21 cellular contexts compared by ENCODE assay signal in genomic region chr1:54135436-54136120, GRCh38. TPM values are rescaled to one million over a fixed set of nuclear protein-coding genes. Genes with fewer than 3 reads are reported as not detected.
DNase-seq lines count a peak whose midpoint lies in the region; ATAC-seq, FAIRE-seq and TF ChIP-seq lines count a peak whose summit lies in the region.
"Had no signal": no experiment of that assay in that cellular context is flagged by ENCODE, and none has a peak within 500 bp of the region (broad histone marks: within the 10 kb centered on the region; RNA-seq: fewer than 3 reads in every experiment).

No MANE protein-coding gene starts in this region.

- DNase-seq in SK-N-SH (no peak), K562 (ENCODE audit: extremely low read depth in 1 of 4, low spot score in 3 of 4) (no peak), left kidney (ENCODE audit: low read depth, low spot score) (peak; percentile 65), thyroid gland (peak; percentile 45 to 48), DMS79 (lab: John Stamatoyannopoulos, UW) (no peak), hippocampal formation (lab: John Stamatoyannopoulos, UW) (no peak)
- DNase-seq: activated CD4-positive, alpha-beta T cell treated with anti-CD3 and anti-CD28 coated beads for 36 hours; caudate nucleus; CD8-positive, alpha-beta memory T cell; GF-D8; left colon; NCI-H1048; NCI-H774; substantia nigra; T-helper 17 cell had no signal

- in situ Hi-C loops in K562 (cut with MboI), result no loop called here

- H3K36me3 ChIP-seq in SK-N-SH (replicated peaks in 1 of 2; ENCODE audit: control insufficient read depth in 1 of 2, insufficient read depth in 2 of 2, low read length in 1 of 2), result no peaks in the 10 kb centered on the region
- no peaks in the 10 kb centered on the region for H3K36me3 ChIP-seq in K562 (ENCODE audit: control insufficient read depth, insufficient read depth, low read length)
- H3K36me3 ChIP-seq in thyroid gland, result no peaks in the 10 kb centered on the region

- TF ChIP-seq POLR2A in K562 (conservative IDR thresholded peaks at IDR 0.05) (no peak), thyroid gland (IDR thresholded peaks at IDR 0.05) (no peak)

- H3K9me3 ChIP-seq in SK-N-SH (no peaks in the 10 kb centered on the region), K562 (replicated peaks; ENCODE audit: control insufficient read depth, insufficient read depth, low read depth, low read length) (no peaks in the 10 kb centered on the region), thyroid gland (no peaks in the 10 kb centered on the region)

- H3K4me3 ChIP-seq in SK-N-SH (ENCODE audit: low read depth in 2 of 2, low read length in 1 of 2), result no peak overlapping the region
- no peak overlapping the region for H3K4me3 ChIP-seq in K562
- H3K4me3 ChIP-seq in thyroid gland (replicated peaks in 1 of 3), result no peak overlapping the region

- no peak for TF ChIP-seq CTCF in SK-N-SH (IDR thresholded peaks at IDR 0.05)
- TF ChIP-seq CTCF in K562 (IDR thresholded peaks at IDR 0.05 in 2 of 3, conservative IDR thresholded peaks at IDR 0.05 in 1 of 3; ENCODE audit: insufficient read depth in 2 of 3, low read depth in 1 of 3, low read length in 3 of 3), result no peak
- TF ChIP-seq CTCF in thyroid gland (IDR thresholded peaks at IDR 0.05), result no peak

- H3F3A ChIP-seq in SK-N-SH (replicated peaks; ENCODE audit: insufficient read depth), result no peaks in the 10 kb centered on the region

- no peaks in the 10 kb centered on the region for H4K20me1 ChIP-seq in SK-N-SH (ENCODE audit: insufficient read depth)
- H4K20me1 ChIP-seq in K562 (replicated peaks; ENCODE audit: control insufficient read depth, insufficient read depth, low read length), result peaks cover 5% of the 10 kb centered on the region; the same call in 1 of the 2 replicates

- H3K27me3 ChIP-seq in SK-N-SH (ENCODE audit: insufficient read depth), result no peaks in the 10 kb centered on the region
- H3K27me3 ChIP-seq in K562 (ENCODE audit: control insufficient read depth in 2 of 2, insufficient read depth in 2 of 2, low read length in 2 of 2), result peaks cover 21 to 25% of the 10 kb centered on the region in 2 experiments; a peak in 4 of 5 replicates
- H3K27me3 ChIP-seq in thyroid gland, result no peaks in the 10 kb centered on the region

- H2AFZ ChIP-seq in SK-N-SH (ENCODE audit: low read depth), result peak overlapping the region; percentile 12
- H2AFZ ChIP-seq in K562 (ENCODE audit: low read depth, low read length), result no peak overlapping the region

- WGBS in SK-N-SH (ENCODE audit: low lambda C conversion rate), result 48% methylated on average over 4 of the region's 5 CpGs
- 3% methylated on average over 5 of the region's 5 CpGs for WGBS in K562 (ENCODE audit: insufficient coverage, low coverage, missing lambda C conversion rate)
- WGBS in thyroid gland, 2 donors, result 50 to 63% methylated on average over 5 of the region's 5 CpGs

- TF ChIP-seq RAD21 in SK-N-SH (IDR thresholded peaks at IDR 0.05; ENCODE audit: low read length) (no peak), K562 (CRISPR knock-in tag; conservative IDR thresholded peaks at IDR 0.05 in 1 of 2, IDR thresholded peaks at IDR 0.05 in 1 of 2) (no peak)

- POLR2A ChIA-PET in SK-N-SH (lab: Yijun Ruan, JAX), result no interaction called here
- POLR2A ChIA-PET in K562 (lab: Yijun Ruan, JAX), result interaction anchor here (0.6 to 1.0 kb wide), 2 partner anchors 10 to 48 kb away, joined by 3 to 5 read pairs; no protein-coding TSS in a partner anchor

- ATAC-seq in SK-N-SH treated with all-trans-retinoic acid at 6 μM for 48 hours (no peak), K562 (no peak), HG02970 (IDR thresholded peaks at IDR 0.05; ENCODE audit: low FRiP score, unreplicated experiment) (no peak)
- ATAC-seq: activated CD4-positive, alpha-beta T cell treated with anti-CD3 and anti-CD28 coated beads for 36 hours; left colon; T-helper 17 cell had no signal

- peaks cover 0 to 28% of the 10 kb centered on the region in 2 experiments; a peak in 2 of 4 replicates for H3K4me1 ChIP-seq in SK-N-SH (ENCODE audit: control insufficient read depth in 1 of 2, insufficient read depth in 2 of 2, low read depth in 1 of 2, low read length in 1 of 2)
- peaks cover 6 to 12% of the 10 kb centered on the region in 2 experiments; a peak in 4 of 5 replicates for H3K4me1 ChIP-seq in K562 (replicated peaks in 1 of 2; ENCODE audit: control insufficient read depth in 2 of 2, insufficient read depth in 2 of 2, low read length in 2 of 2)
- peaks cover 8 to 18% of the 10 kb centered on the region in 2 donors for H3K4me1 ChIP-seq in thyroid gland

- peak; percentile 55 for FAIRE-seq in K562 (lab: Jason Lieb, UNC)
- FAIRE-seq: GM19239 had no signal

- H3K9me1 ChIP-seq in K562 (ENCODE audit: control insufficient read depth, insufficient read depth, low read length), result no peaks in the 10 kb centered on the region

- CTCF ChIA-PET in SK-N-SH (lab: Yijun Ruan, JAX), result interaction anchor here (2.5 to 5.8 kb wide), 2 partner anchors 12 to 354 kb away, joined by 8 to 37 read pairs; no protein-coding TSS in a partner anchor
- CTCF ChIA-PET in K562 (lab: Yijun Ruan, JAX; ENCODE audit: low intra/inter-chr PET ratio), result no interaction called here

- H3K4me2 ChIP-seq in SK-N-SH, result no peak overlapping the region
- no peak overlapping the region for H3K4me2 ChIP-seq in K562 (ENCODE audit: insufficient read depth, low read length)

- no peak for TF ChIP-seq EP300 in SK-N-SH (IDR thresholded peaks at IDR 0.05; ENCODE audit: borderline replicate concordance in 1 of 2, low read depth in 1 of 2, low read length in 1 of 2)
- TF ChIP-seq EP300 in K562 (IDR thresholded peaks at IDR 0.05; ENCODE audit: low read length), result no peak

- no TSS peak for BruUV-seq in K562 (replicated peaks; lab: Mats Ljungman, UMichigan)

- H3K27ac ChIP-seq in SK-N-SH (ENCODE audit: low read depth in 2 of 2, low read length in 1 of 2), result no peak overlapping the region
- H3K27ac ChIP-seq in K562 (ENCODE audit: extremely low read depth, low read depth, low read length), result no peak overlapping the region
- H3K27ac ChIP-seq in thyroid gland, result peak overlapping the region in 1 of 3 donors; percentile 33
- H3K27ac ChIP-seq: 22Rv1 had no signal

- no peaks in the 10 kb centered on the region for H3K9me2 ChIP-seq in SK-N-SH

- H3K9ac ChIP-seq in SK-N-SH, result no peak overlapping the region
- H3K9ac ChIP-seq in K562 (ENCODE audit: insufficient read depth in 1 of 2, low read depth in 2 of 2, low read length in 2 of 2), result no peak overlapping the region; a peak in 1 of 4 replicates

- intact Hi-C loops in K562 (cut with micrococcal nuclease) (no loop called here), thyroid gland (cut with DNase I) (no loop called here)

- no peaks in the 10 kb centered on the region for H3K79me2 ChIP-seq in SK-N-SH (ENCODE audit: insufficient read depth)
- H3K79me2 ChIP-seq in K562 (ENCODE audit: control insufficient read depth, insufficient read depth, low read length), result no peaks in the 10 kb centered on the region

TF ChIP-seq in SK-N-SH, 30 proteins besides CTCF, POLR2A, EP300 and RAD21 (continues in another document):
- TF ChIP-seq GATA2 (CRISPR knock-in tag; IDR thresholded peaks at IDR 0.05), result no peak
- TF ChIP-seq MAX (IDR thresholded peaks at IDR 0.05; ENCODE audit: low read depth), result no peak
- no peak for TF ChIP-seq RXRA (IDR thresholded peaks at IDR 0.05; ENCODE audit: borderline replicate concordance, low read depth)

TF ChIP-seq in SK-N-SH treated with all-trans-retinoic acid at 6 μM for 48 hours, 23 proteins besides CTCF, POLR2A, EP300 and RAD21 (continues in another document):
- TF ChIP-seq TOX (CRISPR knock-in tag; IDR thresholded peaks at IDR 0.05; ENCODE audit: borderline replicate concordance) (no peak), SNAI2 (CRISPR knock-in tag; IDR thresholded peaks at IDR 0.05) (no peak)

TF ChIP-seq in K562, 482 proteins besides CTCF, POLR2A, EP300 and RAD21 (continues in another document):
- no peak for TF ChIP-seq NFE2 (IDR thresholded peaks at IDR 0.05; ENCODE audit: low read depth)
- TF ChIP-seq SMARCE1 (IDR thresholded peaks at IDR 0.05), result no peak
- no peak for TF ChIP-seq ZBTB33 (CRISPR knock-in tag; IDR thresholded peaks at IDR 0.05)

RNA-seq across cellular contexts. Expression of gene CDCP2, which starts 17.2 kb away (rescaled TPM):
- polyA plus RNA-seq in SK-N-SH (2012; rRNA removed) (not detected in 2 replicates), K562 (2011; rRNA removed) (not detected in 2 replicates), K562 (2014; fragmentation: Illumina TruSeq; extraction: Trizol) (not detected in 2 replicates), K562 (2014; fragmentation: Nextera tagmentation; extraction: Ambion mirVana) (not detected), K562 (2014; rRNA removed) (0.05 TPM in 1 of 2 replicates, not detected in the other)
- not detected in 2 replicates for polyA plus RNA-seq in SK-N-SH (2012; cell fraction: cytosol; rRNA removed)
- polyA plus RNA-seq in SK-N-SH (2012; cell fraction: nucleus; rRNA removed), result not detected in 2 replicates
- 0.14 and 0.21 TPM in 2 replicates for total RNA-seq in K562 (2011; cell fraction: chromatin; rRNA removed; ENCODE audit: low replicate concordance)
- not detected in 2 replicates for total RNA-seq in K562 (2011; cell fraction: nucleolus; rRNA removed)
- 0.22 TPM in 1 of 2 replicates, not detected in the other for total RNA-seq in K562 (2011; cell fraction: nucleoplasm; rRNA removed)
- total RNA-seq in K562 (2014; rRNA removed) (not detected in 2 replicates), K562 (2014; rRNA removed; fragmentation: Illumina TruSeq; extraction: Trizol) (0.06 TPM in 1 of 2 replicates, not detected in the other), K562 (2015; rRNA removed; fragmentation: Illumina TruSeq; extraction: Trizol) (not detected in 2 replicates), K562 (2021) (not detected in 2 replicates), thyroid gland (under 1 TPM in 1 of 4 donors, not detected in 3; 0.45 TPM)
- 0.03 TPM in 1 of 2 replicates, not detected in the other for polyA plus RNA-seq in K562 (2011; cell fraction: cytosol; rRNA removed)
- not detected in 2 replicates for polyA plus RNA-seq in K562 (2011; cell fraction: nucleus; rRNA removed)
- polyA plus RNA-seq in K562 (2012), result not detected in 2 replicates
- 0.09 TPM in 1 of 2 replicates, not detected in the other for polyA minus RNA-seq in K562 (2011; rRNA and poly(A)+ RNA removed)
- not detected in 2 replicates for polyA minus RNA-seq in K562 (2011; cell fraction: cytosol; rRNA and poly(A)+ RNA removed)
- polyA minus RNA-seq in K562 (2011; cell fraction: nucleus; rRNA and poly(A)+ RNA removed), result not detected in 2 replicates
- total RNA-seq: activated CD4-positive, alpha-beta T cell treated with anti-CD3 and anti-CD28 coated beads for 36 hours; CD8-positive, alpha-beta memory T cell; pulmonary artery endothelial cell; RPMI7951; T-helper 17 cell had no signal
- polyA plus RNA-seq: CD8-positive, alpha-beta memory T cell had no signal

Comparison
In these comparisons a context has a peak if more than half of its experiments do, and no peak if none do; other contexts are left out.
1. DNase-seq: peak in left kidney (single experiment) and thyroid gland (2 of 2); none in SK-N-SH (single experiment), K562 (0 of 4), DMS79 (single experiment) and hippocampal formation (0 of 2).